7 cellular contexts compared by ENCODE assay signal in the genomic region with DNA sequence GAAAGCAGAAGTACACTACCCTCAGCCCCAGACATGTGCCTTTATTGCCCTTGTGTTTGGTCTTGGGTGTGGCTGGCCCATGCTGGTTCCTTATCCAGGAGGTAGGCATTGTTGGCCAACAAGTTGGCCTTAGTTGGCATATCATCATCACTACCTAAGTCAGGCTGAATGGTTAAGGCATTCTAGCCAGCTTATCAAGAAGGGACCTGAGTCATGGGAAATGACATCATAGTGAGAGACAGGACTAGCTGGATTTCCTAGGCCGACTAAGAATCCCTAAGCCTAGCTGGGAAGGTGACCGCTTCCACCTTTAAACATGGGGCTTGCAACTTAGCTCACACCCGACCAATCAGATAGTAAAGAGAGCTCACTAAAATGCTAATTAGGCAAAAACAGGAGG. TPM values are rescaled to one million over a fixed set of nuclear protein-coding genes. Genes with fewer than 3 reads are reported as not detected.
DNase-seq lines count a peak whose midpoint lies in the region; ATAC-seq, FAIRE-seq and TF ChIP-seq lines count a peak whose summit lies in the region.
"Not testable (repeated sequence)": the region's sequence is repeated elsewhere in the genome, so short reads cannot be mapped to it uniquely, and the experiment has no call there.

No MANE protein-coding gene starts in this region.

- intact Hi-C loops in PC-9 (cut with micrococcal nuclease; ENCODE audit: unreplicated experiment); K562 (cut with micrococcal nuclease): not testable (repeated sequence)

- H3K79me2 ChIP-seq in PC-9 (ENCODE audit: low read depth); K562 (ENCODE audit: control insufficient read depth, insufficient read depth, low read length); mesendoderm (ENCODE audit: control insufficient read depth, insufficient read depth, low read length): not testable (repeated sequence)

- not testable (repeated sequence) for H3K23ac ChIP-seq in mesendoderm (ENCODE audit: low read length)

- not testable (repeated sequence) for H3K27me3 ChIP-seq in PC-9 (ENCODE audit: insufficient read depth, low read depth); K562 (ENCODE audit: control insufficient read depth in 2 of 2, insufficient read depth in 2 of 2, low read length in 2 of 2); foreskin keratinocyte; mesendoderm (ENCODE audit: insufficient read depth, low read length, poor library complexity)

- H3K9ac ChIP-seq in K562 (ENCODE audit: insufficient read depth in 1 of 2, low read depth in 2 of 2, low read length in 2 of 2); mesendoderm (ENCODE audit: low read length): not testable (repeated sequence)

- TF ChIP-seq EP300 in K562 (IDR thresholded peaks at IDR 0.05; ENCODE audit: low read length), result not testable (repeated sequence)

- not testable (repeated sequence) for H3K9me3 ChIP-seq in PC-9 (ENCODE audit: insufficient read depth, low read depth); K562 (replicated peaks; ENCODE audit: control insufficient read depth, insufficient read depth, low read depth, low read length)

- BruUV-seq in PC-9 (replicated peaks; lab: Mats Ljungman, UMichigan); K562 (replicated peaks; lab: Mats Ljungman, UMichigan): not testable (repeated sequence)

- H2AFZ ChIP-seq in PC-9, result 0 out of 2 replicates have a peak overlapping the region, but pooled peaks have one; percentile 42
- peak overlapping the region; percentile 21; the same call in 1 of the 2 replicates for H2AFZ ChIP-seq in K562 (ENCODE audit: low read depth, low read length)

- H3F3A ChIP-seq in PC-9 (ENCODE audit: insufficient read depth, low read depth), result not testable (repeated sequence)

- not testable (repeated sequence) for H4K5ac ChIP-seq in mesendoderm (ENCODE audit: low read length)

- H3K9me2 ChIP-seq in PC-9 (ENCODE audit: insufficient read depth), result not testable (repeated sequence)

- not testable (repeated sequence) for H3K4me1 ChIP-seq in PC-9 (replicated peaks; ENCODE audit: insufficient read depth); K562 (replicated peaks in 1 of 2; ENCODE audit: control insufficient read depth in 2 of 2, insufficient read depth in 2 of 2, low read length in 2 of 2); foreskin keratinocyte; mesendoderm (ENCODE audit: control insufficient read depth, low read depth, low read length)

- H3K9me1 ChIP-seq in K562 (ENCODE audit: control insufficient read depth, insufficient read depth, low read length), result not testable (repeated sequence)

- H4K8ac ChIP-seq in mesendoderm (ENCODE audit: low read depth, low read length), result not testable (repeated sequence)

- not testable (repeated sequence) for TF ChIP-seq CTCF in PC-9 (conservative IDR thresholded peaks at IDR 0.05); K562 (IDR thresholded peaks at IDR 0.05 in 2 of 3, conservative IDR thresholded peaks at IDR 0.05 in 1 of 3; ENCODE audit: insufficient read depth in 2 of 3, low read depth in 1 of 3, low read length in 3 of 3); foreskin keratinocyte (conservative IDR thresholded peaks at IDR 0.05)

- TF ChIP-seq RAD21 in K562 (CRISPR knock-in tag; conservative IDR thresholded peaks at IDR 0.05 in 1 of 2, IDR thresholded peaks at IDR 0.05 in 1 of 2), result not testable (repeated sequence)

- not testable (repeated sequence) for H4K20me1 ChIP-seq in PC-9 (ENCODE audit: insufficient read depth); K562 (replicated peaks; ENCODE audit: control insufficient read depth, insufficient read depth, low read length)

- in situ Hi-C loops in K562 (cut with MboI), result not testable (repeated sequence)

- POLR2A ChIA-PET in PC-9 (lab: Charles Lee; ENCODE audit: unreplicated experiment); K562 (lab: Yijun Ruan, JAX): not testable (repeated sequence)

- not testable (repeated sequence) for H3K36me3 ChIP-seq in PC-9 (ENCODE audit: low read depth); K562 (ENCODE audit: control insufficient read depth, insufficient read depth, low read length); mesendoderm (ENCODE audit: control insufficient read depth, insufficient read depth, low read length)

- not testable (repeated sequence) for H3K79me1 ChIP-seq in mesendoderm (ENCODE audit: low read length)

- not testable (repeated sequence) for H3K4ac ChIP-seq in mesendoderm (ENCODE audit: low read depth, low read length)

- not testable (repeated sequence) for H3K56ac ChIP-seq in mesendoderm (ENCODE audit: low read length)

- not testable (repeated sequence) for H2BK5ac ChIP-seq in mesendoderm (ENCODE audit: low read length)

- TF ChIP-seq POLR2A in K562 (conservative IDR thresholded peaks at IDR 0.05), result not testable (repeated sequence)

- ATAC-seq in K562 (peak; percentile 38; the same call in 2 of the 3 replicates), foreskin keratinocyte (peak; percentile 76)

- DNase-seq in EL (peak; percentile 20), HT1080 (ENCODE audit: low read depth) (peak; percentile 61), K562 (ENCODE audit: extremely low read depth in 1 of 4, low spot score in 3 of 4) (peak in 1 of 4 experiments; percentile 7), epithelial cell of prostate (ENCODE audit: low read depth, low spot score) (peak; percentile 26), foreskin keratinocyte (peak; percentile 11 to 57), mesendoderm (peak; percentile 38)
- DNase-seq in PC-9, result not testable (repeated sequence)

- not testable (repeated sequence) for H2BK15ac ChIP-seq in mesendoderm (replicated peaks; ENCODE audit: low read depth)

- H3K4me2 ChIP-seq in PC-9; K562 (ENCODE audit: insufficient read depth, low read length); mesendoderm (ENCODE audit: low read length): not testable (repeated sequence)

- H3K27ac ChIP-seq in PC-9; K562 (ENCODE audit: extremely low read depth, low read depth, low read length); epithelial cell of prostate; foreskin keratinocyte; mesendoderm (ENCODE audit: low read depth, low read length): not testable (repeated sequence)

- not testable (repeated sequence) for H3K4me3 ChIP-seq in PC-9; K562; mesendoderm (ENCODE audit: low read length)

- not testable (repeated sequence) for H2AK5ac ChIP-seq in mesendoderm (ENCODE audit: low read length)

- H2BK120ac ChIP-seq in mesendoderm (ENCODE audit: low read depth, low read length), result not testable (repeated sequence)

- FAIRE-seq in K562 (lab: Jason Lieb, UNC), result not testable (repeated sequence)

- 32% methylated on average over 2 of the region's 3 CpGs for WGBS in K562 (ENCODE audit: insufficient coverage, low coverage, missing lambda C conversion rate)
- no CpG with 5 or more reads among the region's 3 CpGs for WGBS in mesendoderm (ENCODE audit: extremely low coverage, insufficient coverage, low lambda C conversion rate)

- not testable (repeated sequence) for H3K18ac ChIP-seq in mesendoderm (ENCODE audit: low read length)

- CTCF ChIA-PET in PC-9 (lab: Charles Lee); K562 (lab: Yijun Ruan, JAX; ENCODE audit: low intra/inter-chr PET ratio): not testable (repeated sequence)

TF ChIP-seq in K562, 482 proteins besides CTCF, POLR2A, EP300 and RAD21 (continues in another document):
- TF ChIP-seq ATF7 (IDR thresholded peaks at IDR 0.05), result peak; percentile 59; the same call in 1 of the 2 replicates
- peak; percentile 22; the same call in 1 of the 2 replicates for TF ChIP-seq JUND (IDR thresholded peaks at IDR 0.05; ENCODE audit: borderline replicate concordance, low read depth, low read length)
- peak; percentile 43; the same call in 1 of the 3 replicates for TF ChIP-seq JUND (tag; IDR thresholded peaks at IDR 0.05; ENCODE audit: borderline replicate concordance, low read depth, low read length)

RNA-seq across cellular contexts. Expression of gene FANCL, which starts 34.0 kb away (rescaled TPM):
- total RNA-seq in HT1080 (2014; rRNA removed; shearing (Covaris generic)), result 23.9 and 27.2 TPM in 2 replicates
- polyA plus RNA-seq in HT1080 (2015; cell fraction: cytosol; rRNA removed), result 23.3 and 27.5 TPM in 2 replicates
- 82.4 and 113 TPM in 2 replicates for polyA plus RNA-seq in HT1080 (2015; cell fraction: nucleus; rRNA removed)
- 51.8 and 53.6 TPM in 2 replicates for total RNA-seq in PC-9 (2021)
- 63.6 and 145 TPM in 2 replicates for total RNA-seq in K562 (2011; cell fraction: chromatin; rRNA removed; ENCODE audit: low replicate concordance)
- 20.5 and 27.0 TPM in 2 replicates for total RNA-seq in K562 (2011; cell fraction: nucleolus; rRNA removed)
- total RNA-seq in K562 (2011; cell fraction: nucleoplasm; rRNA removed), result 47.0 and 63.5 TPM in 2 replicates
- 29.3 and 36.7 TPM in 2 replicates for total RNA-seq in K562 (2014; rRNA removed)
- 58.5 and 62.6 TPM in 2 replicates for total RNA-seq in K562 (2014; rRNA removed; fragmentation: Illumina TruSeq; extraction: Trizol)
- total RNA-seq in K562 (2015; rRNA removed; fragmentation: Illumina TruSeq; extraction: Trizol), result 41.5 and 43.4 TPM in 2 replicates
- 37.8 and 39.9 TPM in 2 replicates for total RNA-seq in K562 (2021)
- polyA plus RNA-seq in K562 (2011; rRNA removed), result 76.1 and 87.1 TPM in 2 replicates
- 10.9 and 26.7 TPM in 2 replicates for polyA plus RNA-seq in K562 (2011; cell fraction: cytosol; rRNA removed)
- 72.7 and 134 TPM in 2 replicates for polyA plus RNA-seq in K562 (2011; cell fraction: nucleus; rRNA removed)
- polyA plus RNA-seq in K562 (2012), result 35.6 and 36.1 TPM in 2 replicates
- 43.1 and 44.3 TPM in 2 replicates for polyA plus RNA-seq in K562 (2014; fragmentation: Illumina TruSeq; extraction: Trizol)
- 100 to 1,000 TPM; 106 to 120 TPM for polyA plus RNA-seq in K562 (2014; fragmentation: Nextera tagmentation; extraction: Ambion mirVana)
- 59.9 and 64.0 TPM in 2 replicates for polyA plus RNA-seq in K562 (2014; rRNA removed)
- polyA minus RNA-seq in K562 (2011; rRNA and poly(A)+ RNA removed), result 105 TPM in 2 replicates
- 15.4 and 24.1 TPM in 2 replicates for polyA minus RNA-seq in K562 (2011; cell fraction: cytosol; rRNA and poly(A)+ RNA removed)
- polyA minus RNA-seq in K562 (2011; cell fraction: nucleus; rRNA and poly(A)+ RNA removed), result 68.9 and 125 TPM in 2 replicates
- total RNA-seq in foreskin keratinocyte, result 15.9 and 17.7 TPM in 2 replicates
- polyA plus RNA-seq in foreskin keratinocyte, result 12.8 and 14.2 TPM in 2 replicates
- polyA plus RNA-seq in mesendoderm (2013, experiment 1 of 2), result 28.7 TPM
- polyA plus RNA-seq in mesendoderm (2013, experiment 2 of 2), result 29.1 TPM
